17 cellular contexts compared by ENCODE assay signal in genomic region chrX:29940750-29941149, GRCh38.
"Had no signal": no experiment of that assay in that cellular context is flagged by ENCODE, and none has a peak within 500 bp of the region (broad histone marks: within the 10 kb centered on the region; RNA-seq: fewer than 3 reads in every experiment).

No MANE protein-coding gene starts in this region.

- H3K27ac ChIP-seq: adrenal gland, epithelial cell of prostate, prostate gland, right atrium auricular region, suprapubic skin, transverse colon, vagina, VCaP had no signal

- FAIRE-seq: keratinocyte had no signal

- H3K9me3 ChIP-seq: adrenal gland, prostate gland, right atrium auricular region, suprapubic skin, transverse colon, vagina had no signal

- H3K27me3 ChIP-seq: adrenal gland, right atrium auricular region, suprapubic skin, transverse colon, vagina had no signal

- H3K4me1 ChIP-seq: adrenal gland, prostate gland, right atrium auricular region, suprapubic skin, transverse colon, vagina had no signal

- DNase-seq: activated CD4-positive, alpha-beta T cell treated with anti-CD3 and anti-CD28 coated beads for 1 hour; activated gamma-delta T cell treated with Interleukin-2 at 50 U/mL for 16 hours; adrenal gland; effector memory CD4-positive, alpha-beta T cell; foreskin melanocyte; glutamatergic neuron; hippocampal formation; stimulated activated CD4-positive, alpha-beta T cell treated with anti-CD3 and anti-CD28 coated beads, Interleukin-2, amount 100 ng/mL, for 24 hours; T-helper 2 cell; transverse colon had no signal

- H3K36me3 ChIP-seq: adrenal gland, prostate gland, right atrium auricular region, suprapubic skin, transverse colon, vagina had no signal

- H3K4me3 ChIP-seq: adrenal gland, prostate gland, right atrium auricular region, suprapubic skin, transverse colon, vagina had no signal
